5 cellular contexts compared by ENCODE assay signal in the genomic region with DNA sequence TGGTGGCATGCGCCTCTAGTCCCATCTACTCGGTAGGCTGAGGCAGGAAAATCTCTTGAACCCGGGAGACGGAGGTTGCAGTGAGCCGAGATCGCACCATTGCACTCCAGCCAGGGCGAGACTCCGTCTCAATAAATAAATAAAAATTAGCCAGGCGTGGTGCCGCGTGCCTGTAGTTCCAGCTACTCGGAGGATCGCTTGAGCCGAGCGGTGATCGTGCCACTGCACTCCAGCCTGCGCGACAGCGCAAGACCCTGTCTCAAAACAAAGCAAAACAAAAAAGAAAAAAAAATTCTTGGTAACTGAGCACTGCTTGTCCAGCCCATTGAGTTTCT. TPM values are rescaled to one million over a fixed set of nuclear protein-coding genes. Genes with fewer than 3 reads are reported as not detected.
DNase-seq lines count a peak whose midpoint lies in the region; ATAC-seq and TF ChIP-seq lines count a peak whose summit lies in the region.

No MANE protein-coding gene starts in this region.

- ATAC-seq in RWPE2 (ENCODE audit: low read depth) (no peak), HG02759 (IDR thresholded peaks at IDR 0.05; ENCODE audit: unreplicated experiment) (no peak)

- H3K27me3 ChIP-seq in RWPE2 (ENCODE audit: insufficient read depth, poor library complexity, severe bottlenecking) = no peaks in the 10 kb centered on the region

- DNase-seq in RWPE2 (ENCODE audit: low spot score) (no peak), fibroblast of villous mesenchyme (ENCODE audit: low read depth) (no peak), substantia nigra (lab: John Stamatoyannopoulos, UW) (peak in 2 of 49 donors; percentile 38 to 42), SKM-1 treated with dmso at 0.1 percent for 144 hours (lab: John Stamatoyannopoulos, UW; ENCODE audit: unreplicated experiment) (no peak)

- H3K36me3 ChIP-seq in RWPE2 (ENCODE audit: low read depth) = peaks cover 78% of the 10 kb centered on the region

- TF ChIP-seq CTCF in RWPE2 (IDR thresholded peaks at IDR 0.05; ENCODE audit: poor library complexity, severe bottlenecking) = no peak
- no peak for TF ChIP-seq CTCF in fibroblast of villous mesenchyme (IDR thresholded peaks at IDR 0.05; ENCODE audit: insufficient read depth, low read depth, low read length)

- peaks cover 10% of the 10 kb centered on the region for H3K4me1 ChIP-seq in RWPE2 (ENCODE audit: insufficient read depth, poor library complexity, severe bottlenecking)

- H3K9me3 ChIP-seq in RWPE2 (ENCODE audit: severe bottlenecking) = no peaks in the 10 kb centered on the region

- peak overlapping the region; percentile 90 for H3K4me3 ChIP-seq in RWPE2 (ENCODE audit: severe bottlenecking)
- H3K4me3 ChIP-seq in fibroblast of villous mesenchyme (ENCODE audit: low read depth, low read length) = peak overlapping the region; percentile 88

- H3K27ac ChIP-seq in RWPE2 (ENCODE audit: poor library complexity, severe bottlenecking) (peak overlapping the region; percentile 62), substantia nigra (ENCODE audit: low read depth, low read length, poor library complexity, severe bottlenecking) (peak overlapping the region; percentile 88)

RNA-seq across cellular contexts. Expression of a gene that starts 0.7 kb away (rescaled TPM):
- 30.9 and 41.5 TPM in 2 replicates for total RNA-seq in fibroblast of villous mesenchyme

RNA-seq across cellular contexts. Expression of a gene that starts 9.4 kb away (rescaled TPM):
- 0.32 TPM in 1 of 2 replicates, not detected in the other for total RNA-seq in fibroblast of villous mesenchyme

RNA-seq across cellular contexts. Expression of a gene that starts 16.4 kb away (rescaled TPM):
- 65.6 and 71.2 TPM in 2 replicates for total RNA-seq in fibroblast of villous mesenchyme

RNA-seq across cellular contexts. Expression of a gene that starts 16.6 kb away (rescaled TPM):
- 36.7 and 39.7 TPM in 2 replicates for total RNA-seq in fibroblast of villous mesenchyme

RNA-seq across cellular contexts. Expression of a gene that starts 24.7 kb away (rescaled TPM):
- total RNA-seq in fibroblast of villous mesenchyme = 7.7 and 8.6 TPM in 2 replicates
